In the genomic region with DNA sequence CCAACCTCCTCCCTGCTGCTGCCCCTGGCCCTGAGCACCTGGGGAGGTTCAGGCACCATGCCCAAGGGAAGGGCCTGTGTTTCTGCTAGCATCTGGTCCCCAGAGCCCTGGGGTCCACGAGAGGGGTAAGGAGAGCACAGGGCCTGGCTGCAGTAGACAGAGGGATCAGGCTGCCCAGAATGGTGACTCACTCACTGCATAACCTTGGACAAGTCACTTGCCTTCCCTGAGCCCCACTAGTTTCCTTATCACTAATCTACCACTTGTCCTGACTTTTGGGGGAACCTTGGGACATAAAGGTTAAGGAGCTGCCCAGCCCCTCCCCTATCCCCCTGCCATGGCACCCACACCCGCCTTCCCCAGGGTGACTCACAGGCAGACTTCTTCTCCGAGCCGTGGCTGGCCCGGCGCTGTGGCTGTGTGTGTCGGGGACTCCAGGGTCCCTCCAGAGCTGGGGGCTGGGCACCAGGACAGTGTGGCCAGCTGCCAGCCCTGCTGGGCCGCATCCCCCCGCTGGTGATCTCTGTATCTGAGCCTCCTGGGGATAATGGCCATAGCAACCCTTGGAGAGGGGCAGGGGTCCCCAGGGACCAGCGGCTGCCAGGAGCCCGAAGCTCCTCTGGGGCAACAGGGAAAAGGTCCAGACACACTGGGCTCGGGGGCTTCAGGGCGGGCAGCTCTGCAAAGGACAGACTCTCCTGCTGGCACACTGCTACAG, we compare ENCODE assay signal across 1 cellular context.
TF ChIP-seq lines count a peak whose summit lies in the region.

No MANE protein-coding gene starts in this region.

TF ChIP-seq in IMR-90, 13 proteins besides CTCF, POLR2A, EP300 and RAD21 (continued from another document):
- TF ChIP-seq, protein P1, sequence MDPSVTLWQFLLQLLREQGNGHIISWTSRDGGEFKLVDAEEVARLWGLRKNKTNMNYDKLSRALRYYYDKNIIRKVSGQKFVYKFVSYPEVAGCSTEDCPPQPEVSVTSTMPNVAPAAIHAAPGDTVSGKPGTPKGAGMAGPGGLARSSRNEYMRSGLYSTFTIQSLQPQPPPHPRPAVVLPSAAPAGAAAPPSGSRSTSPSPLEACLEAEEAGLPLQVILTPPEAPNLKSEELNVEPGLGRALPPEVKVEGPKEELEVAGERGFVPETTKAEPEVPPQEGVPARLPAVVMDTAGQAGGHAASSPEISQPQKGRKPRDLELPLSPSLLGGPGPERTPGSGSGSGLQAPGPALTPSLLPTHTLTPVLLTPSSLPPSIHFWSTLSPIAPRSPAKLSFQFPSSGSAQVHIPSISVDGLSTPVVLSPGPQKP (IDR thresholded peaks at IDR 0.05; ENCODE audit: borderline replicate concordance, low read depth, low read length): no peak
- TF ChIP-seq MAZ (IDR thresholded peaks at IDR 0.05; ENCODE audit: borderline replicate concordance, low read depth, low read length) (no peak), CHD1 (IDR thresholded peaks at IDR 0.05; ENCODE audit: low read depth, low read length) (no peak)
